9 cellular contexts compared by ENCODE assay signal in genomic region chr5:115888027-115888426, GRCh38. TPM values are rescaled to one million over a fixed set of nuclear protein-coding genes. Genes with fewer than 3 reads are reported as not detected.
DNase-seq lines count a peak whose midpoint lies in the region; ATAC-seq, FAIRE-seq and TF ChIP-seq lines count a peak whose summit lies in the region.
"Had no signal": no experiment of that assay in that cellular context is flagged by ENCODE, and none has a peak within 500 bp of the region (broad histone marks: within the 10 kb centered on the region; RNA-seq: fewer than 3 reads in every experiment).

No MANE protein-coding gene starts in this region.

- H3K27me3 ChIP-seq in OCI-LY3 (ENCODE audit: low read depth, low read length) (no peaks in the 10 kb centered on the region), small intestine (ENCODE audit: control insufficient read depth in 2 of 2, insufficient read depth in 2 of 2, low read length in 2 of 2) (no peaks in the 10 kb centered on the region)

- H4K20me1 ChIP-seq in OCI-LY3 (ENCODE audit: insufficient read depth, low read length): no peaks in the 10 kb centered on the region

- WGBS in small intestine, 3 donors: 44 to 72% (median 58%) methylated on average over 1 of the region's 1 CpG

- H3K9me3 ChIP-seq in OCI-LY3 (ENCODE audit: insufficient read depth, low read length): no peaks in the 10 kb centered on the region
- H3K9me3 ChIP-seq in small intestine (ENCODE audit: control insufficient read depth, low read depth): no peaks in the 10 kb centered on the region

- no peak overlapping the region for H3K9ac ChIP-seq in OCI-LY3 (ENCODE audit: low read length)

- peak; percentile 30; the same call in 1 of the 2 replicates for TF ChIP-seq CTCF in OCI-LY3 (IDR thresholded peaks at IDR 0.05; ENCODE audit: low read depth, low read length)

- no peak for ATAC-seq in HG03520 (IDR thresholded peaks at IDR 0.05; ENCODE audit: unreplicated experiment)
- no peak for ATAC-seq in HG03571 (IDR thresholded peaks at IDR 0.05; ENCODE audit: unreplicated experiment)
- ATAC-seq: Right ventricle myocardium inferior had no signal

- no peaks in the 10 kb centered on the region for H3K79me2 ChIP-seq in OCI-LY3 (ENCODE audit: low read length)

- H3K36me3 ChIP-seq in OCI-LY3 (replicated peaks; ENCODE audit: low read depth, low read length) (no peaks in the 10 kb centered on the region), small intestine (ENCODE audit: control insufficient read depth in 2 of 2, insufficient read depth in 2 of 2, low read length in 2 of 2) (no peaks in the 10 kb centered on the region)

- no peak overlapping the region for H2AFZ ChIP-seq in OCI-LY3 (ENCODE audit: low read depth, low read length)

- DNase-seq in SIG-M5 treated with dmso at 0.1 percent for 504 hours (lab: John Stamatoyannopoulos, UW; ENCODE audit: unreplicated experiment) (peak; percentile 45), SIG-M5 (lab: John Stamatoyannopoulos, UW) (no peak), fibroblast of gingiva (ENCODE audit: low read depth) (peak; percentile 38), small intestine (peak; percentile 18), activated gamma-delta T cell treated with Interleukin-2 at 50 U/mL for 16 hours (no peak)

- FAIRE-seq in small intestine (lab: Jason Lieb, UNC): peak; percentile 26

- no peak overlapping the region for H3K27ac ChIP-seq in OCI-LY3 (ENCODE audit: low read length)
- no peak overlapping the region for H3K27ac ChIP-seq in small intestine (ENCODE audit: low read depth in 1 of 2, low read length in 1 of 2)

- no peak overlapping the region for H3K4me2 ChIP-seq in OCI-LY3 (ENCODE audit: low read length)

- H3K4me1 ChIP-seq in OCI-LY3 (ENCODE audit: low read length): no peaks in the 10 kb centered on the region
- peaks cover 0 to 3% of the 10 kb centered on the region in 2 donors for H3K4me1 ChIP-seq in small intestine (ENCODE audit: control insufficient read depth in 2 of 2, insufficient read depth in 1 of 2, low read depth in 1 of 2, low read length in 1 of 2)

- no peak overlapping the region for H3K4me3 ChIP-seq in OCI-LY3 (ENCODE audit: low read length)
- no peak overlapping the region for H3K4me3 ChIP-seq in small intestine (ENCODE audit: low read depth in 1 of 2, low read length in 2 of 2)

RNA-seq across cellular contexts. Expression of gene AP3S1, which starts 46.3 kb away (rescaled TPM):
- 100 to 1,000 TPM in 2 of 3 donors, 10 to 100 TPM in 1; 62.7 to 135 (median 118) TPM for polyA plus RNA-seq in small intestine

RNA-seq across cellular contexts. Expression of gene ATG12, which starts 46.7 kb away (rescaled TPM):
- polyA plus RNA-seq in small intestine: 10 to 100 TPM; 28.6 to 30.9 (median 29.5) TPM

Comparison
In these comparisons a context has a peak if more than half of its experiments do, and no peak if none do; other contexts are left out.
1. DNase-seq: peak in SIG-M5 treated with dmso at 0.1 percent for 504 hours (single experiment), fibroblast of gingiva (single experiment) and small intestine (single experiment); none in SIG-M5 (single experiment) and activated gamma-delta T cell treated with Interleukin-2 at 50 U/mL for 16 hours (single experiment).